8 cellular contexts compared by ENCODE assay signal in the genomic region with DNA sequence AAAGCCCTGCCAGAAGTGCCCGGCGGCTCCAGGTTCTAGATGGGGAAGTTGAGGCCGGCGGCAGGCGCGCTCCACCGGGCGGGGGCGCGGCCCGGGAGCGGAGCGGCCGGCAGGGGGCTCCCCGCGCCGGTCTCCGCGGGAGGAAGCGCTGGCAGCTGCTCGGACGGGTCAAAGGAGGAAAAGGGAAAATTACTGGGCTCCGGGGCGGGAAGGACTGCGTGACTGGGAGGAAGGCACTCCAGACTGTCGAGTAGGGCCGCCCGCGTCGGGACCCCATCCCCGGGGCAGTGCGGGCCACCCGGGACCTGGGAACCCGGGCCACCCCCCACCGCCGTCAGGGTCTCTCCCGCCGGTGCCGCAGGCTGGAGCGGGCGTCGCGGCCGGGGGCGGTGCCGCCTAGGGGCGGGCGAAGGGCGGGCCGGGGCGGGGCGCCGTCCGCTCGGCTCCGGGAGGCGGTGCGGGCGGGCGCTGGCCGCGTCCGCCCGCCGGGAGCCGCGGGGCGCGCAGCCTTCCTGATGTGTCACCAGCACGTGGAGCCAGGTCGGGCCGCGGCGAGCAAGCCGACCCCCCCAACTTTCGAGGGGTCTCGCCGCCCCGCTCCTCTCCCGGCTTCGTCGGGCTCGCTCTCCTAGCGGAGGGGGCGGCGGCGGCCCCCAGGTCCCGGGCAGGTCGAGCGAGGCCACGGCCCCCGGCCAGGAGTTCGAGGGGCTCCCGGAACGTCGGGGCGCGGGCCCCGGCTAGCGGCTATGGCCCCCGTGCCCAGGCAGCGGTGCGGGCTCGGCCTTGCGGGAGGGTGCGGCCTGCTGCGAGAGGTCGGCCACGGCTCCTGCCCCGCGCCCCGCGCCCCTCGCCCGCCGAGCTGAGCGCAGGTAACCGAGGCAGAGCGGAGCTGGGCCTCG.
DNase-seq lines count a peak whose midpoint lies in the region; ATAC-seq and TF ChIP-seq lines count a peak whose summit lies in the region.

No MANE protein-coding gene starts in this region.

- no peaks in the 10 kb centered on the region for H3K79me2 ChIP-seq in DOHH2 (ENCODE audit: control insufficient read depth, low read length)

- DNase-seq in NCI-H460 (ENCODE audit: extremely low read depth, low read depth): peak; percentile 77
- DNase-seq in activated CD4-positive, alpha-beta T cell treated with anti-CD3 and anti-CD28 coated beads, Interleukin-2, amount 50 U/mL, for 48 hours: peak; percentile 67 to 69
- DNase-seq in right lobe of liver: peak; percentile 84 to 87 (median 87)
- peak; percentile 65 for DNase-seq in stimulated activated CD4-positive, alpha-beta T cell treated with anti-CD3 and anti-CD28 coated beads, Interleukin-4, amount 100 ng/mL, for 1 hour

- H3K4me1 ChIP-seq in DOHH2 (ENCODE audit: control insufficient read depth, low read length) (peaks cover 36% of the 10 kb centered on the region), duodenal mucosa (ENCODE audit: control insufficient read depth in 1 of 2, insufficient read depth in 2 of 2, low read length in 2 of 2) (peaks cover 23 to 32% of the 10 kb centered on the region in 2 donors), right lobe of liver (peaks cover 0 to 35% (median 7%) of the 10 kb centered on the region in 4 donors)

- H3K36me3 ChIP-seq in DOHH2 (ENCODE audit: control insufficient read depth, low read length) (no peaks in the 10 kb centered on the region), duodenal mucosa (ENCODE audit: control insufficient read depth in 1 of 2, insufficient read depth in 2 of 2, low read length in 2 of 2) (no peaks in the 10 kb centered on the region), right lobe of liver (no peaks in the 10 kb centered on the region)

- H3K27me3 ChIP-seq in DOHH2 (ENCODE audit: control insufficient read depth, low read length) (0 out of 2 replicates have a peak, but pooled peaks cover 2% of the 10 kb centered on the region), duodenal mucosa (ENCODE audit: control insufficient read depth in 1 of 2, insufficient read depth in 2 of 2, low read length in 2 of 2) (no peaks in the 10 kb centered on the region), right lobe of liver (no peaks in the 10 kb centered on the region)

- intact Hi-C loops in right lobe of liver (cut with DNase I): loop anchor here (5.0 to 10.0 kb wide), 2 partner anchors 276 to 283 kb away; no protein-coding TSS in a partner anchor

- peak overlapping the region; percentile 6 to 57 for H3K9ac ChIP-seq in duodenal mucosa (ENCODE audit: low read depth in 1 of 2, low read length in 2 of 2)

- peak; percentile 92 for TF ChIP-seq CTCF in DOHH2 (IDR thresholded peaks at IDR 0.05; ENCODE audit: low read depth, low read length, poor library complexity, severe bottlenecking)
- peak; percentile 90 to 91 (median 91) for TF ChIP-seq CTCF in right lobe of liver (IDR thresholded peaks at IDR 0.05)

- H3K27ac ChIP-seq in DOHH2 (ENCODE audit: low read depth, low read length) (no peak overlapping the region), duodenal mucosa (ENCODE audit: low read depth, low read length) (peak overlapping the region; percentile 66), right lobe of liver (peak overlapping the region; percentile 93 to 96 (median 96))

- no peaks in the 10 kb centered on the region for H3F3A ChIP-seq in DOHH2 (ENCODE audit: control insufficient read depth, insufficient read depth)

- no peaks in the 10 kb centered on the region for H3K9me2 ChIP-seq in DOHH2 (replicated peaks; ENCODE audit: control insufficient read depth, low read length)

- H3K9me3 ChIP-seq in DOHH2 (ENCODE audit: control insufficient read depth, insufficient read depth, low read length) (no peaks in the 10 kb centered on the region), duodenal mucosa (ENCODE audit: control insufficient read depth in 1 of 2, low read length in 2 of 2) (no peaks in the 10 kb centered on the region), right lobe of liver (no peaks in the 10 kb centered on the region)

- H4K20me1 ChIP-seq in DOHH2 (ENCODE audit: control insufficient read depth, insufficient read depth, low read depth, low read length): no peaks in the 10 kb centered on the region

- peak overlapping the region; percentile 76 for H3K4me3 ChIP-seq in DOHH2 (ENCODE audit: low read length)
- peak overlapping the region; percentile 52 to 65 for H3K4me3 ChIP-seq in duodenal mucosa (ENCODE audit: low read depth in 1 of 2, low read length in 2 of 2)
- H3K4me3 ChIP-seq in right lobe of liver: peak overlapping the region; percentile 67 to 83 (median 77)

- peak; percentile 84 for TF ChIP-seq POLR2A in right lobe of liver (IDR thresholded peaks at IDR 0.05)

- 2% methylated on average over 8 of the region's 120 CpGs for WGBS in right lobe of liver (ENCODE audit: insufficient coverage, low coverage, low lambda C conversion rate, missing lambda C conversion rate)

- ATAC-seq in HG02588 (IDR thresholded peaks at IDR 0.05; ENCODE audit: unreplicated experiment) (peak; percentile 62), right lobe of liver (peak; percentile 65 to 82 (median 72)), GM18873 (IDR thresholded peaks at IDR 0.05; ENCODE audit: low FRiP score, unreplicated experiment) (no peak)

- H3K4me2 ChIP-seq in DOHH2 (ENCODE audit: low read length): peak overlapping the region; percentile 71
